ENCODE assay signal across 8 cellular contexts in the genomic region with DNA sequence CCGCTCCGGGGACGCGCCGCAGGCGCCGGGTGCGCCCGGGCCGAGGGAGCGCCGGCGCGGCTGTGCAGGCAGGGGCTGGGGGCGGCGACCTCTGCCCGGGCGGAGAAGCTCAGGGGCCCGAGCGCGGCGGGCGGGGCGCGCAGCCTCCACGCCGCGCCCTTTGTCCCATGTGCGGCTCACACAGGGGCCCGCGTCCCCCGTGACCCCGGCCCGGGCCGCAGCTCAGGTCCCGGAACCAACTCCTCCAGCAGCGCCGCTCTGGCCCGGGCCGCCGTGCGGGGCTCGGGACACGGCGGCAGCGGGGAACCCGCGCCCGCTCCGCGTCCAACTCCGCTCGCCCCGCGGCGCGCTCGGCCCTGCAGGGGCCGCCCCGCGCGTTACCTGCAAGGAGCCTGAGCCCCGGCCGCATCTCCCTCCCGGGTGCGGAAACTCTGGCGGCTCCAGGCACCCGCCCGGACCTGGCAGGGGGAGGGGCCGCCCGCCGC. TPM values are rescaled to one million over a fixed set of nuclear protein-coding genes. Genes with fewer than 3 reads are reported as not detected.
A peak's percentile ranks its signal among the peaks of the same experiment; 100 is the strongest.
DNase-seq lines count a peak whose midpoint lies in the region; ATAC-seq and TF ChIP-seq lines count a peak whose summit lies in the region.

A gene with protein sequence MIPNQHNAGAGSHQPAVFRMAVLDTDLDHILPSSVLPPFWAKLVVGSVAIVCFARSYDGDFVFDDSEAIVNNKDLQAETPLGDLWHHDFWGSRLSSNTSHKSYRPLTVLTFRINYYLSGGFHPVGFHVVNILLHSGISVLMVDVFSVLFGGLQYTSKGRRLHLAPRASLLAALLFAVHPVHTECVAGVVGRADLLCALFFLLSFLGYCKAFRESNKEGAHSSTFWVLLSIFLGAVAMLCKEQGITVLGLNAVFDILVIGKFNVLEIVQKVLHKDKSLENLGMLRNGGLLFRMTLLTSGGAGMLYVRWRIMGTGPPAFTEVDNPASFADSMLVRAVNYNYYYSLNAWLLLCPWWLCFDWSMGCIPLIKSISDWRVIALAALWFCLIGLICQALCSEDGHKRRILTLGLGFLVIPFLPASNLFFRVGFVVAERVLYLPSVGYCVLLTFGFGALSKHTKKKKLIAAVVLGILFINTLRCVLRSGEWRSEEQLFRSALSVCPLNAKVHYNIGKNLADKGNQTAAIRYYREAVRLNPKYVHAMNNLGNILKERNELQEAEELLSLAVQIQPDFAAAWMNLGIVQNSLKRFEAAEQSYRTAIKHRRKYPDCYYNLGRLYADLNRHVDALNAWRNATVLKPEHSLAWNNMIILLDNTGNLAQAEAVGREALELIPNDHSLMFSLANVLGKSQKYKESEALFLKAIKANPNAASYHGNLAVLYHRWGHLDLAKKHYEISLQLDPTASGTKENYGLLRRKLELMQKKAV (minus strand): TSS at position 433 of the 485 bp plus-strand sequence. CDS start 4,433 bp downstream, outside the sequence.

- CTCF ChIA-PET in RWPE1 (lab: Yijun Ruan, JAX) = interaction anchor here (0.5 to 0.6 kb wide), 2 partner anchors 53 to 517 kb away, joined by 3 to 4 read pairs; no protein-coding TSS in a partner anchor

- H3K36me3 Mint-ChIP-seq in naive B cell = no peaks in the 10 kb centered on the region

- H3K4me3 Mint-ChIP-seq in naive B cell = peak within 1 kb of the TSS; percentile 89 to 98 (median 95)

- H3K27me3 Mint-ChIP-seq in naive B cell = peaks cover 0 to 12% (median 6%) of the 10 kb centered on the region in 3 donors

- H3K27ac ChIP-seq in cardiac muscle cell = peak within 1 kb of the TSS; percentile 61
- H3K27ac ChIP-seq in RWPE1 = peak within 1 kb of the TSS; percentile 85
- H3K27ac ChIP-seq in ectodermal cell (ENCODE audit: insufficient read depth, low read depth, low read length, poor library complexity, severe bottlenecking) = peak within 1 kb of the TSS; percentile 72

- TF ChIP-seq CTCF in cardiac muscle cell (IDR thresholded peaks at IDR 0.05; ENCODE audit: low read depth, low read length) = no peak
- no peak for TF ChIP-seq CTCF in RWPE1 (conservative IDR thresholded peaks at IDR 0.05; ENCODE audit: low read depth)

- H3K4me3 ChIP-seq in cardiac muscle cell = peak within 1 kb of the TSS; percentile 74
- peak within 1 kb of the TSS; percentile 71 for H3K4me3 ChIP-seq in ectodermal cell (ENCODE audit: insufficient read depth, low read depth, low read length)

- no peak for ATAC-seq in left ventricle myocardium superior
- ATAC-seq in HG02943 (IDR thresholded peaks at IDR 0.05; ENCODE audit: low read depth, unreplicated experiment) = peak; percentile 41
- ATAC-seq in naive B cell (ENCODE audit: low read depth in 2 of 2) = peak; percentile 40 to 41

- 0% methylated on average over 72 of the region's 72 CpGs for WGBS in ectodermal cell, 2 experiments

- H3K27ac Mint-ChIP-seq in naive B cell = peak within 1 kb of the TSS; percentile 53 to 92 (median 75)

- peaks cover 17 to 33% (median 28%) of the 10 kb centered on the region in 3 donors for H3K4me1 Mint-ChIP-seq in naive B cell

- intact Hi-C loops in left ventricle myocardium superior (cut with micrococcal nuclease) = no loop called here

- peaks cover 7% of the 10 kb centered on the region for H3K4me1 ChIP-seq in cardiac muscle cell (ENCODE audit: low read depth)
- H3K4me1 ChIP-seq in ectodermal cell (ENCODE audit: control insufficient read depth, insufficient read depth, low read length) = peaks cover 13% of the 10 kb centered on the region

- H3K36me3 ChIP-seq in cardiac muscle cell = no peaks in the 10 kb centered on the region
- no peaks in the 10 kb centered on the region for H3K36me3 ChIP-seq in ectodermal cell (ENCODE audit: control insufficient read depth, insufficient read depth, low read length)

- no peaks in the 10 kb centered on the region for H3K9me3 ChIP-seq in cardiac muscle cell (ENCODE audit: low read depth)
- H3K9me3 ChIP-seq in ectodermal cell (ENCODE audit: control insufficient read depth, low read length) = no peaks in the 10 kb centered on the region

- no peaks in the 10 kb centered on the region for H3K9me3 Mint-ChIP-seq in naive B cell

- H3K27me3 ChIP-seq in cardiac muscle cell (peaks cover 7% of the 10 kb centered on the region), ectodermal cell (ENCODE audit: control insufficient read depth, insufficient read depth, low read length, poor library complexity, severe bottlenecking) (peaks cover 18% of the 10 kb centered on the region)

- DNase-seq in cardiac muscle cell (ENCODE audit: low read depth in 1 of 2, low spot score in 1 of 2) (peak in 1 of 2 donors; percentile 72), left ventricle myocardium superior (no peak), RWPE1 (ENCODE audit: low spot score) (no peak), naive B cell (no peak), NCI-H128 (lab: John Stamatoyannopoulos, UW; ENCODE audit: unreplicated experiment) (no peak), DMS 273 (lab: John Stamatoyannopoulos, UW; ENCODE audit: unreplicated experiment) (no peak)

- POLR2A ChIA-PET in RWPE1 (lab: Yijun Ruan, JAX; ENCODE audit: low non-redundant PET) = no interaction called here

RNA-seq across cellular contexts. Expression of the gene that starts here (rescaled TPM):
- total RNA-seq in cardiac muscle cell (29.3 and 35.0 TPM in 2 replicates), left ventricle myocardium superior (8.4 TPM)
- polyA plus RNA-seq in cardiac muscle cell (25.6 and 28.1 TPM in 2 replicates), naive B cell (ENCODE audit: low read depth in 6 of 6) (1 to 10 TPM; 1.5 to 8.5 (median 4.7) TPM)
- polyA plus RNA-seq in ectodermal cell (2013, experiment 1 of 4) = 54.6 TPM
- polyA plus RNA-seq in ectodermal cell (2013, experiment 2 of 4) = 49.7 TPM
- 45.9 TPM for polyA plus RNA-seq in ectodermal cell (2013, experiment 3 of 4)
- 51.4 TPM for polyA plus RNA-seq in ectodermal cell (2013, experiment 4 of 4)
